ENCODE assay signal across 9 cellular contexts in genomic region chr7:1483079-1483478, GRCh38.
"Had no signal": no experiment of that assay in that cellular context is flagged by ENCODE, and none has a peak within 500 bp of the region (broad histone marks: within the 10 kb centered on the region; RNA-seq: fewer than 3 reads in every experiment).

No MANE protein-coding gene starts in this region.

- H3K4me1 ChIP-seq: HAP-1 had no signal

- H3K4me3 ChIP-seq: GM23248, GM23338, HAP-1 had no signal

- H3K9me3 ChIP-seq: HAP-1 had no signal

- ATAC-seq: GM23338, HCT116 had no signal

- FAIRE-seq: H54 had no signal

- H3K27ac ChIP-seq: GM23248 had no signal

- H3K4me2 ChIP-seq: GM23338 had no signal

- H3K9ac ChIP-seq: GM23248 had no signal

- H3K9me3 Mint-ChIP-seq: GM23338, H9, HFFc6 had no signal

- DNase-seq: GM23248, GOT3, H9, HCEC 1CT, HFFc6 had no signal

- H2AFZ ChIP-seq: GM23248, GM23338 had no signal

- H3K4me3 Mint-ChIP-seq: GM23338, H9, HFFc6 had no signal

- H3K4me1 Mint-ChIP-seq: GM23338, H9 had no signal
